Comparison of ENCODE assay signal across 1 cellular context in the genomic region with DNA sequence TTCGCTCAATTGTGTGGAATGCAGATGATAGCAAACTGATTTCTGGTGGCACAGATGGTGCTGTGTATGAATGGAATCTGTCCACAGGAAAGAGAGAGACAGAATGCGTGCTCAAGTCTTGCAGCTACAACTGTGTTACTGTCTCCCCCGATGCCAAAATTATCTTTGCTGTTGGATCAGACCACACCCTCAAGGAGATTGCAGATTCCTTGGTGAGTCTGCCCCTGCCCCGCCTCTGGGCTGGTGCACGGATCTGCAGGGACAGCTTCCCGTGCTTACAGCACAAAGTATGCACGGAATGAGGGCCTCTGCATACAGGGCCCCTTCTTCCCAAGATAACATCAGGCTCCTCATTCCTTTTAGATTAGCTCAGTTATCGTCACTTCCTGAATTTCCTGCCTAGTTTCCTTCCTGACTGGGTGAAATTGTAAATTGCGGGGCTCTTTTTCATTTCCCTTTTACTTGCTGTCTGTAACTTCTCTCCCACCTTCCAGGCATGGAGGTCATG.
TF ChIP-seq lines count a peak whose summit lies in the region.

No MANE protein-coding gene starts in this region.

TF ChIP-seq in WTC11, 78 proteins besides CTCF, POLR2A, EP300 and RAD21 (continued from another document):
- TF ChIP-seq, protein P1, sequence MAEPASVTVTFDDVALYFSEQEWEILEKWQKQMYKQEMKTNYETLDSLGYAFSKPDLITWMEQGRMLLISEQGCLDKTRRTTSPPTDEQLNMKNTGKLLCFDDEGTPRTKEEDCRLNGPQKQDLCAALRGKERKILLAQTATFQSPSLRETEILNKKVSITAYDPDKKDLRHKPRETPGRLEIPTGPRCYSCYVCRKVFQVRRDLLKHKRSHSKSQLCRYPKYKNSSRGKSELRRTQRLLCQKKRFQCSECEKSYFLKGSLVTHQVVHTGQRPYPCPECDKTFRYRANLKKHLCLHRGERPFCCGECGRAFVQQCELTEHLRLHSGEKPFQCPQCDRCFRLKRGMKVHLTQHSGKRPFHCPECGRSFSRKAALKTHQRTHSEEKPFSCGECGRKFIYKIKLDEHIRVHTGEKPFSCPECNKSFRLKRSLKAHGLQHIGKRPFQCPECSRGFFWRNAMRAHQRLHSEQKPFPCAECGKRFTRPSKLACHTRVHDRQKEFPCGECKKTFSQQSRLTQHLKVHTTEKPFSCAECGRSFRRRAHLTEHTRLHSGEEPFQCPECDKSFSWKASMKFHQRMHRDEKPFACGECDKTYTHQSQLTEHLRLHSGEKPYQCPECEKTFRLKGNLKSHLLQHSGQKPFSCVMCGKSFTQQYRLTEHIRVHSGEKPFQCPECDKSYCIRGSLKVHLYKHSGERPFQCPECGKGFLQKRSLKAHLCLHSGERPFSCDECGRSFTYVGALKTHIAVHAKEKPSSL (CRISPR knock-in tag; conservative IDR thresholded peaks at IDR 0.05): no peak
- TF ChIP-seq TEAD4 (CRISPR knock-in tag; IDR thresholded peaks at IDR 0.05): 0 out of 2 replicates have a peak, but pooled peaks have one; percentile 41
- 0 out of 2 replicates have a peak, but pooled peaks have one; percentile 18 for TF ChIP-seq GABPB1 (CRISPR knock-in tag; IDR thresholded peaks at IDR 0.05)
- no peak for TF ChIP-seq ETV6 (CRISPR knock-in tag; IDR thresholded peaks at IDR 0.05)
- no peak for TF ChIP-seq ZNF263 (CRISPR knock-in tag; IDR thresholded peaks at IDR 0.05; ENCODE audit: low read depth)
- TF ChIP-seq, protein P2, sequence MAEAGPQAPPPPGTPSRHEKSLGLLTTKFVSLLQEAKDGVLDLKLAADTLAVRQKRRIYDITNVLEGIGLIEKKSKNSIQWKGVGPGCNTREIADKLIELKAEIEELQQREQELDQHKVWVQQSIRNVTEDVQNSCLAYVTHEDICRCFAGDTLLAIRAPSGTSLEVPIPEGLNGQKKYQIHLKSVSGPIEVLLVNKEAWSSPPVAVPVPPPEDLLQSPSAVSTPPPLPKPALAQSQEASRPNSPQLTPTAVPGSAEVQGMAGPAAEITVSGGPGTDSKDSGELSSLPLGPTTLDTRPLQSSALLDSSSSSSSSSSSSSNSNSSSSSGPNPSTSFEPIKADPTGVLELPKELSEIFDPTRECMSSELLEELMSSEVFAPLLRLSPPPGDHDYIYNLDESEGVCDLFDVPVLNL (CRISPR knock-in tag; IDR thresholded peaks at IDR 0.05; ENCODE audit: borderline replicate concordance, low read depth): no peak
- TF ChIP-seq TEAD1 (CRISPR knock-in tag; IDR thresholded peaks at IDR 0.05): peak; percentile 36; the same call in 1 of the 2 replicates
- TF ChIP-seq OVOL2 (CRISPR knock-in tag; IDR thresholded peaks at IDR 0.05; ENCODE audit: borderline replicate concordance): no peak
- TF ChIP-seq, protein P3, sequence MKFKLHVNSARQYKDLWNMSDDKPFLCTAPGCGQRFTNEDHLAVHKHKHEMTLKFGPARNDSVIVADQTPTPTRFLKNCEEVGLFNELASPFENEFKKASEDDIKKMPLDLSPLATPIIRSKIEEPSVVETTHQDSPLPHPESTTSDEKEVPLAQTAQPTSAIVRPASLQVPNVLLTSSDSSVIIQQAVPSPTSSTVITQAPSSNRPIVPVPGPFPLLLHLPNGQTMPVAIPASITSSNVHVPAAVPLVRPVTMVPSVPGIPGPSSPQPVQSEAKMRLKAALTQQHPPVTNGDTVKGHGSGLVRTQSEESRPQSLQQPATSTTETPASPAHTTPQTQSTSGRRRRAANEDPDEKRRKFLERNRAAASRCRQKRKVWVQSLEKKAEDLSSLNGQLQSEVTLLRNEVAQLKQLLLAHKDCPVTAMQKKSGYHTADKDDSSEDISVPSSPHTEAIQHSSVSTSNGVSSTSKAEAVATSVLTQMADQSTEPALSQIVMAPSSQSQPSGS (CRISPR knock-in tag; IDR thresholded peaks at IDR 0.05; ENCODE audit: borderline replicate concordance, low read depth): no peak
- TF ChIP-seq MYBL2 (CRISPR knock-in tag; IDR thresholded peaks at IDR 0.05): no peak
- TF ChIP-seq FOXJ3 (CRISPR knock-in tag; IDR thresholded peaks at IDR 0.05; ENCODE audit: borderline replicate concordance): no peak
- TF ChIP-seq, protein P4, sequence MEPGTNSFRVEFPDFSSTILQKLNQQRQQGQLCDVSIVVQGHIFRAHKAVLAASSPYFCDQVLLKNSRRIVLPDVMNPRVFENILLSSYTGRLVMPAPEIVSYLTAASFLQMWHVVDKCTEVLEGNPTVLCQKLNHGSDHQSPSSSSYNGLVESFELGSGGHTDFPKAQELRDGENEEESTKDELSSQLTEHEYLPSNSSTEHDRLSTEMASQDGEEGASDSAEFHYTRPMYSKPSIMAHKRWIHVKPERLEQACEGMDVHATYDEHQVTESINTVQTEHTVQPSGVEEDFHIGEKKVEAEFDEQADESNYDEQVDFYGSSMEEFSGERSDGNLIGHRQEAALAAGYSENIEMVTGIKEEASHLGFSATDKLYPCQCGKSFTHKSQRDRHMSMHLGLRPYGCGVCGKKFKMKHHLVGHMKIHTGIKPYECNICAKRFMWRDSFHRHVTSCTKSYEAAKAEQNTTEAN (CRISPR knock-in tag; IDR thresholded peaks at IDR 0.05): no peak
